ENCODE assay signal across 12 cellular contexts in the genomic region with DNA sequence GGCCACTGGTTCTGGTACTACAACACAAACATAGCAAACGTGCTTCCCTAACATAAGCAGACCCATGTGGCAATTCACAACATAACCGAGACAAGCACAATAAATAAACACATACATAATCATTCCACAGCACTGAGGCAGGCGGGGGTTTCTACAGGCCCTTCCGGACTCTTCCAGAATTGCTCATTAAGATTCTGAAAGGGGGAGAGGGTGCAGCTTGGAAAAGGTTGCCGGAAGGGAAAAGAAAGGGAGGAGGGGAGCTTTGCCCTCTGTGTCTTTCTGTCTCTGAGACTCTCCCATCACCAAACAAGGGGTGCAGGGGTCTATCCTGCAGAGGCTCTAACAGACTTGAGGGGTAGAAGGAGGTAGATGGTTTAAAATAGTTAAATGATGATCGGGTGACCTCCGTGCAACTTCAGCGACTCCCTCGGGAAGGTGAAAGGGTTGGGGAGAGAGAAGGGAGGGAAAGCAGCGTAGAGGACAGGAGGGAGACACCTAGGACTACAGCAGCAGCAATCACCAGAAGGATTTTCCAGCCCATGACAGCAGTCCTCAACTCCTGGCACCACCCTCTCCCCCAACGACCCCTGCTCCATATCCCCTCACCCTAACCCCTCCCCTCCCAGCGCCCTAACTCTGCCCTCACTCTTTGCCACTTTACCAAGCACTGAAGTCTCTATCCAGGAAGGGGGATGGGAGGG.
A peak's percentile ranks its signal among the peaks of the same experiment; 100 is the strongest.
DNase-seq lines count a peak whose midpoint lies in the region; FAIRE-seq and TF ChIP-seq lines count a peak whose summit lies in the region.
"Had no signal": no experiment of that assay in that cellular context is flagged by ENCODE, and none has a peak within 500 bp of the region (broad histone marks: within the 10 kb centered on the region; RNA-seq: fewer than 3 reads in every experiment).

No MANE protein-coding gene starts in this region.

- H3K27me3 ChIP-seq in brain microvascular endothelial cell (replicated peaks): no peaks in the 10 kb centered on the region
- peaks cover 64% of the 10 kb centered on the region for H3K27me3 ChIP-seq in iPS-15b (ENCODE audit: control insufficient read depth, insufficient read depth, low read length)
- H3K27me3 ChIP-seq in sigmoid colon: no peaks in the 10 kb centered on the region
- H3K27me3 ChIP-seq in testis: no peaks in the 10 kb centered on the region

- in situ Hi-C loops in brain microvascular endothelial cell (cut with HindIII; ENCODE audit: low pct_ligation_motif_present, low sequenced_read_pairs): no loop called here

- H3K9me3 ChIP-seq in iPS-15b (ENCODE audit: control insufficient read depth, insufficient read depth, low read length) (no peaks in the 10 kb centered on the region), sigmoid colon (no peaks in the 10 kb centered on the region), testis (no peaks in the 10 kb centered on the region)

- 43 to 48% methylated on average over 12 of the region's 12 CpGs for WGBS in sigmoid colon, 2 donors
- whole genome bisulfite sequencing in testis, 2 donors: 28 to 29% methylated on average over 12 of the region's 12 CpGs

- no peaks in the 10 kb centered on the region for H3K36me3 ChIP-seq in brain microvascular endothelial cell (replicated peaks)
- H3K36me3 ChIP-seq in iPS-15b (ENCODE audit: control insufficient read depth, insufficient read depth, low read length): no peaks in the 10 kb centered on the region
- H3K36me3 ChIP-seq in sigmoid colon: no peaks in the 10 kb centered on the region
- no peaks in the 10 kb centered on the region for H3K36me3 ChIP-seq in testis (ENCODE audit: low read depth, missing control alignments)

- TF ChIP-seq POLR2A in sigmoid colon (IDR thresholded peaks at IDR 0.05) (no peak), testis (IDR thresholded peaks at IDR 0.05) (no peak)

- peak overlapping the region; percentile 56 for H3K4me3 ChIP-seq in brain microvascular endothelial cell (ENCODE audit: low read depth, low read length)
- peak overlapping the region; percentile 57 for H3K4me3 ChIP-seq in iPS-15b (ENCODE audit: low read depth, low read length)
- peak overlapping the region; percentile 35 to 60 (median 58) for H3K4me3 ChIP-seq in sigmoid colon
- H3K4me3 ChIP-seq in testis: no peak overlapping the region

- FAIRE-seq in urothelium cell line (lab: Jason Lieb, UNC): no peak
- FAIRE-seq: endometrium had no signal

- TF ChIP-seq CTCF in brain microvascular endothelial cell (IDR thresholded peaks at IDR 0.05; ENCODE audit: low read depth, low read length, missing control alignments) (no peak), sigmoid colon (IDR thresholded peaks at IDR 0.05) (no peak), testis (IDR thresholded peaks at IDR 0.05) (no peak)

- H3K4me1 ChIP-seq in iPS-15b (ENCODE audit: control insufficient read depth, insufficient read depth, low read length) (peaks cover 6% of the 10 kb centered on the region), sigmoid colon (peaks cover 0 to 25% (median 21%) of the 10 kb centered on the region in 4 donors), testis (no peaks in the 10 kb centered on the region)

- no peak overlapping the region for H3K9ac ChIP-seq in iPS-15b (ENCODE audit: low read depth, low read length)

- no peak for TF ChIP-seq EP300 in sigmoid colon (IDR thresholded peaks at IDR 0.05)

- DNase-seq in HCEC 1CT (peak; percentile 45), brain microvascular endothelial cell (no peak), sigmoid colon (no peak), urothelium cell line (ENCODE audit: low spot score) (no peak), testis (no peak), NCI-H510A treated with DMSO at 0.1 percent for 48 hours (lab: John Stamatoyannopoulos, UW) (no peak), MV-4-11 (lab: John Stamatoyannopoulos, UW) (no peak)
- DNase-seq: activated T-cell treated with anti-CD3 and anti-CD28 coated beads, Interleukin-2, amount 50 U/mL, for 1 hour; NCI-H187 treated with DMSO at 0.1 percent for 48 hours; T-helper 1 cell had no signal

- H3K27ac ChIP-seq in brain microvascular endothelial cell: no peak overlapping the region
- H3K27ac ChIP-seq in sigmoid colon: peak overlapping the region; percentile 17 to 81 (median 54)
- no peak overlapping the region for H3K27ac ChIP-seq in testis

- intact Hi-C loops in sigmoid colon (cut with DNase I): no loop called here
- intact Hi-C loops in testis (cut with DNase I; ENCODE audit: low total_unique reads): no loop called here

Comparison
In these comparisons a context has a peak if more than half of its experiments do, and no peak if none do; other contexts are left out.
1. H3K27ac ChIP-seq: peak in sigmoid colon (4 of 4); none in brain microvascular endothelial cell (single experiment) and testis (0 of 2).
2. H3K4me3 ChIP-seq: peak in brain microvascular endothelial cell (single experiment), iPS-15b (single experiment) and sigmoid colon (4 of 4); none in testis (0 of 2).